In the genomic region with DNA sequence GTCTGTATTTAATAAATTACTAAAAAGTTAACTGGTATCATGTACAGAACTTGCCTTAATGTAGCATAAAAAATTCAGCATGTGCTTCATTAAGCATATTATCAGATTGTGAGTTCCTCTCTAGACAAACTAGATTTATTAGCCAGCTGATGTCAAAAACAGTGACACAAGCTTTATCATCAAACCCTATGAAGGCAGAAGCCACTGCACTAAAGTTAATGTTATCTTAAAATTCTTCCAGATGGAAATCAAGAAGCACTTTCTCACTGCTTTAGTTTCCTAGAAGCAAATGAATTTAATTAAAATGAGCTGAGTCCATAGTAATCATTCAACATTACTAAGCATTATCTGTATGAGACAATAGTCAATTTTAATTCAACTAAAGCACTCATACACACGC, we compare ENCODE assay signal across 17 cellular contexts.
"Had no signal": no experiment of that assay in that cellular context is flagged by ENCODE, and none has a peak within 500 bp of the region (broad histone marks: within the 10 kb centered on the region; RNA-seq: fewer than 3 reads in every experiment).

No MANE protein-coding gene starts in this region.

- H3K27ac ChIP-seq: KMS-11, RWPE1 had no signal

- DNase-seq: Kasumi-1, MM.1S, NCI-H1092 treated with DMSO at 0.1 percent for 48 hours, NCI-H1436, NCI-H1694, NCI-H187 treated with DMSO at 0.1 percent for 48 hours, NCI-H2029 treated with DMSO at 0.1 percent for 48 hours, NCI-H2171 treated with DMSO at 0.1 percent for 48 hours, NCI-H345, NCI-H446 treated with DMSO at 0.1 percent for 48 hours, NCI-H524, NCI-H526 treated with DMSO at 0.1 percent for 48 hours, NCI-H748 treated with DMSO at 0.1 percent for 48 hours, SHP77, T-helper 1 cell had no signal
